20 cellular contexts compared by ENCODE assay signal in the genomic region with DNA sequence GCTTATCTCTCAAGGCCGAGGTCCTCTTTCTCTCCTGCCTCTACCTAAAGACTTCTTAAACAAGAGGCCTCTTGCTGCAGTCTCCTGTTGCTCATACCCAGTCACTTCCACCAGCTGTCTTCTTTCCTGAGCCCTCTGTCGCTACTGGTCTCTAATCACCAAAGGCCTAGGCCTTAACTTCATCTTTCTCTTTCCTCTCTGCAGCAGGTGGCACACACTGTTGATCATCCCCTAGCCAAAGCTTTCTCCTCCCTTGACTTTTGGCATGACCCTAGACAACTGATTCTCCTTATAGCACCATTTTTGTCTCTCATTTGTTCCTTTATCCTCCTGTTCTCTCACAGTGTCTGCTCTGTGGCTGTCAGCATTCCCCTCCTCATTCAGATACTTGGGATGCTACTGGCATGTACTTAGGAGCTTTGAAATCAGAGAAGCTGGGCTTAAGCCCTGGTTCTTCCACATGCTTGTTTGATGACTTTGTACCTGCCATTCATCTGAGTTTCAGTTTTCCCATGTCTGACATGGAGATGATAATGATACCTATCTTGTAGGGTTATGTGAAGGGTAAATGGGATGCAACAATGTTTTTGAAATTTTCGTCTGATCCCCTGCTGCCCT.
"Had no signal": no experiment of that assay in that cellular context is flagged by ENCODE, and none has a peak within 500 bp of the region (broad histone marks: within the 10 kb centered on the region; RNA-seq: fewer than 3 reads in every experiment).

No MANE protein-coding gene starts in this region.

- ATAC-seq: foreskin keratinocyte, pancreas, SK-N-SH treated with all-trans-retinoic acid at 6 μM for 48 hours had no signal

- H3K27ac ChIP-seq: brain microvascular endothelial cell, coronary artery, foreskin keratinocyte, pancreas, transverse colon, VCaP had no signal

- H3K4me3 ChIP-seq: coronary artery, pancreas, transverse colon had no signal

- H3K27ac Mint-ChIP-seq: activated CD4-positive, alpha-beta memory T cell treated with anti-CD3 and anti-CD28 coated beads for 36 hours; activated naive CD8-positive, alpha-beta T cell had no signal

- H3K4me3 Mint-ChIP-seq: activated CD4-positive, alpha-beta memory T cell treated with anti-CD3 and anti-CD28 coated beads for 36 hours; activated naive CD8-positive, alpha-beta T cell; central memory CD8-positive, alpha-beta T cell had no signal

- H3K36me3 ChIP-seq: pancreas, transverse colon had no signal

- H3K27me3 ChIP-seq: brain microvascular endothelial cell, foreskin keratinocyte, pancreas, transverse colon had no signal

- H3K9me3 ChIP-seq: pancreas, transverse colon had no signal

- H3K9me3 Mint-ChIP-seq: activated CD4-positive, alpha-beta memory T cell treated with anti-CD3 and anti-CD28 coated beads for 36 hours; central memory CD8-positive, alpha-beta T cell had no signal

- H3K4me1 ChIP-seq: pancreas had no signal

- H3K27me3 Mint-ChIP-seq: activated CD4-positive, alpha-beta memory T cell treated with anti-CD3 and anti-CD28 coated beads for 36 hours; activated naive CD8-positive, alpha-beta T cell; central memory CD8-positive, alpha-beta T cell had no signal

- DNase-seq: activated CD4-positive, alpha-beta memory T cell treated with anti-CD3 and anti-CD28 coated beads for 36 hours; activated CD4-positive, alpha-beta T cell treated with anti-CD3 and anti-CD28 coated beads for 1 hour; activated effector memory CD4-positive, alpha-beta T cell treated with anti-CD3 and anti-CD28 coated beads, Interleukin-2, amount 50 U/mL, for 16 hours; activated T-cell treated with anti-CD3 and anti-CD28 coated beads, Interleukin-2, amount 50 U/mL, for 48 hours; amniotic stem cell; brain microvascular endothelial cell; effector CD4-positive, alpha-beta T cell; foreskin keratinocyte; kidney glomerular epithelial cell; pancreas; stimulated activated CD4-positive, alpha-beta T cell treated with anti-CD3 and anti-CD28 coated beads, Interleukin-15, amount 100 ng/mL, for 24 hours; stimulated activated CD4-positive, alpha-beta T cell treated with anti-CD3 and anti-CD28 coated beads, Interleukin-4, amount 100 ng/mL, for 1 hour; stimulated activated naive CD4-positive, alpha-beta T cell treated with Interleukin-2 at 50 U/mL for 16 hours; T-helper 1 cell; transverse colon had no signal
